In genomic region chr17:82732118-82732743, GRCh38 we compare ENCODE assay signal across 26 cellular contexts.
"Had no signal": no experiment of that assay in that cellular context is flagged by ENCODE, and none has a peak within 500 bp of the region (broad histone marks: within the 10 kb centered on the region; RNA-seq: fewer than 3 reads in every experiment).

No MANE protein-coding gene starts in this region.

- H3K4me1 ChIP-seq: neural progenitor cell had no signal

- H3K9ac ChIP-seq: neural progenitor cell had no signal

- H3K36me3 ChIP-seq: neural progenitor cell had no signal

- H3K4me2 ChIP-seq: neural progenitor cell had no signal

- H3K9me3 Mint-ChIP-seq: stimulated activated naive CD8-positive, alpha-beta T cell treated with anti-CD3 and anti-CD28 coated beads, Interleukin-15, Interleukin-2, amounts not matched to agents 100 ng/mL and 50 ng/mL, for 24 hours had no signal

- H3K9me3 ChIP-seq: pancreas, prostate gland, sigmoid colon, suprapubic skin, thoracic aorta, tibial artery, upper lobe of right lung had no signal

- H3K27me3 ChIP-seq: pancreas, sigmoid colon, suprapubic skin, tibial artery, upper lobe of right lung had no signal

- FAIRE-seq: pancreas, small intestine, urothelium cell line had no signal

- H3K27ac Mint-ChIP-seq: mesothelial cell of epicardium; naive B cell; nephron; neural progenitor cell; stimulated activated effector memory CD8-positive, alpha-beta T cell treated with anti-CD3 and anti-CD28 coated beads, Interleukin-12 subunit alpha, Interleukin-12 subunit beta, amount 100 ng/mL, for 72 hours; stimulated activated naive CD8-positive, alpha-beta T cell treated with anti-CD3 and anti-CD28 coated beads, Interleukin-15, Interleukin-2, amounts not matched to agents 100 ng/mL and 50 ng/mL, for 24 hours had no signal

- H3K27ac ChIP-seq: left ventricle myocardium inferior, neural progenitor cell, pancreas, prostate gland, sigmoid colon, spleen, suprapubic skin, thoracic aorta, tibial artery, upper lobe of right lung had no signal

- H3K4me3 Mint-ChIP-seq: mesothelial cell of epicardium; neural progenitor cell; stimulated activated effector memory CD8-positive, alpha-beta T cell treated with anti-CD3 and anti-CD28 coated beads, Interleukin-12 subunit alpha, Interleukin-12 subunit beta, amount 100 ng/mL, for 72 hours; stimulated activated naive CD8-positive, alpha-beta T cell treated with anti-CD3 and anti-CD28 coated beads, Interleukin-15, Interleukin-2, amounts not matched to agents 100 ng/mL and 50 ng/mL, for 24 hours had no signal

- H3K4me3 ChIP-seq: left ventricle myocardium inferior, lung, neural progenitor cell, pancreas, prostate gland, sigmoid colon, spleen, suprapubic skin, thoracic aorta, tibial artery, upper lobe of right lung had no signal

- H2AFZ ChIP-seq: neural progenitor cell had no signal

- ATAC-seq: pancreas; right cardiac atrium; stimulated activated effector memory CD8-positive, alpha-beta T cell treated with anti-CD3 and anti-CD28 coated beads, Interleukin-12 subunit alpha, Interleukin-12 subunit beta, amount 100 ng/mL, for 72 hours; upper lobe of right lung had no signal

- H3K4me1 Mint-ChIP-seq: stimulated activated effector memory CD8-positive, alpha-beta T cell treated with anti-CD3 and anti-CD28 coated beads, Interleukin-12 subunit alpha, Interleukin-12 subunit beta, amount 100 ng/mL, for 72 hours had no signal

- DNase-seq: hypothalamus; islet precursor cell; left ventricle myocardium inferior; mesendoderm; naive B cell; retina; sigmoid colon; small intestine; spleen; stimulated activated CD4-positive, alpha-beta T cell treated with anti-CD3 and anti-CD28 coated beads, Interleukin-4, amount 100 ng/mL, for 24 hours; stimulated activated naive CD4-positive, alpha-beta T cell; tibial artery; trophoblast cell; upper lobe of right lung had no signal
